ENCODE assay signal across 8 cellular contexts in genomic region chr21:31729622-31730343, GRCh38. TPM values are rescaled to one million over a fixed set of nuclear protein-coding genes. Genes with fewer than 3 reads are reported as not detected.
A peak's percentile ranks its signal among the peaks of the same experiment; 100 is the strongest.
DNase-seq lines count a peak whose midpoint lies in the region; ATAC-seq and TF ChIP-seq lines count a peak whose summit lies in the region.

No MANE protein-coding gene starts in this region.

- H3K36me3 ChIP-seq in A673 (ENCODE audit: insufficient read depth, low read length, poor library complexity, severe bottlenecking) (no peaks in the 10 kb centered on the region), mammary epithelial cell (ENCODE audit: insufficient read depth, low read length) (no peaks in the 10 kb centered on the region)

- no peak overlapping the region for H3K4ac ChIP-seq in H9 (ENCODE audit: low read depth, low read length)

- no peak overlapping the region for H3K18ac ChIP-seq in H9 (ENCODE audit: insufficient read length, low read depth, low read length)

- H2BK20ac ChIP-seq in H9 (ENCODE audit: low read depth, low read length, poor library complexity, severe bottlenecking), result no peak overlapping the region

- no peak overlapping the region for H3K23ac ChIP-seq in H9 (ENCODE audit: insufficient read length, low read depth, low read length)

- WGBS in H9 (ENCODE audit: extremely low coverage, insufficient read length, low lambda C conversion rate), result 100% methylated on average over 1 of the region's 4 CpGs
- WGBS in mammary epithelial cell (ENCODE audit: low coverage, missing lambda C conversion rate), result 58% methylated on average over 4 of the region's 4 CpGs

- H3K9me3 ChIP-seq in A673 (ENCODE audit: low read depth, low read length, poor library complexity, severe bottlenecking) (no peaks in the 10 kb centered on the region), H9 (ENCODE audit: control insufficient read depth, low read depth, low read length) (no peaks in the 10 kb centered on the region), mammary epithelial cell (replicated peaks; ENCODE audit: insufficient read depth, low read length) (no peaks in the 10 kb centered on the region)

- H2BK12ac ChIP-seq in H9 (ENCODE audit: insufficient read length, low read depth, low read length), result no peak overlapping the region

- intact Hi-C loops in A673 (cut with micrococcal nuclease; ENCODE audit: unreplicated experiment) (no loop called here), mammary epithelial cell (cut with micrococcal nuclease) (loop anchor here (2.0 to 5.0 kb wide), 2 partner anchors 15 to 377 kb away; no protein-coding TSS in a partner anchor)

- no peak overlapping the region for H2BK5ac ChIP-seq in H9 (ENCODE audit: insufficient read length, low read length)

- ATAC-seq in GM18519 (IDR thresholded peaks at IDR 0.05; ENCODE audit: low FRiP score, unreplicated experiment), result no peak

- H2AK5ac ChIP-seq in H9 (ENCODE audit: insufficient read length, low read length), result no peak overlapping the region

- H3K4me2 ChIP-seq in H9 (ENCODE audit: insufficient read depth, insufficient read length, low read length) (peak overlapping the region; percentile 96), mammary epithelial cell (ENCODE audit: insufficient read depth, low read depth, low read length) (peak overlapping the region; percentile 87)

- H3K4me1 Mint-ChIP-seq in H9 (peaks cover 14% of the 10 kb centered on the region in 2 experiments), mesothelial cell of epicardium (peaks cover 16% of the 10 kb centered on the region)

- H2BK120ac ChIP-seq in H9 (ENCODE audit: low read depth, low read length, poor library complexity, severe bottlenecking), result no peak overlapping the region

- H3K27me3 Mint-ChIP-seq in H9 (ENCODE audit: low read depth), result no peaks in the 10 kb centered on the region
- H3K27me3 Mint-ChIP-seq in mesothelial cell of epicardium (ENCODE audit: low read depth), result no peaks in the 10 kb centered on the region

- in situ Hi-C loops in mammary epithelial cell (cut with MboI; ENCODE audit: low sequenced_read_pairs in 2 of 2), result no loop called here

- H3K36me3 Mint-ChIP-seq in H9 (ENCODE audit: insufficient read depth in 1 of 3, low read depth in 3 of 3) (peaks cover 0 to 11% (median 9%) of the 10 kb centered on the region in 3 experiments; a peak in 4 of 7 replicates), mesothelial cell of epicardium (no peaks in the 10 kb centered on the region)

- H3K9me3 Mint-ChIP-seq in H9, result no peaks in the 10 kb centered on the region
- no peaks in the 10 kb centered on the region for H3K9me3 Mint-ChIP-seq in mesothelial cell of epicardium

- no peak overlapping the region for H3K56ac ChIP-seq in H9 (ENCODE audit: insufficient read length, low read depth, low read length)

- H4K8ac ChIP-seq in H9 (replicated peaks; ENCODE audit: insufficient read length, low read depth, low read length), result no peak overlapping the region

- H2AFZ ChIP-seq in H9 (ENCODE audit: low read length) (no peak overlapping the region), mammary epithelial cell (ENCODE audit: low read depth, low read length) (no peak overlapping the region)

- no peak overlapping the region for H3K27ac Mint-ChIP-seq in H9
- peak overlapping the region; percentile 39 for H3K27ac Mint-ChIP-seq in mesothelial cell of epicardium

- no peak overlapping the region for H4K5ac ChIP-seq in H9 (ENCODE audit: insufficient read length, low read depth, low read length)

- no peak overlapping the region for H4K91ac ChIP-seq in H9 (ENCODE audit: insufficient read length, low read depth, low read length)

- peak overlapping the region; percentile 18 for H3K9ac ChIP-seq in H9 (ENCODE audit: extremely low read depth, insufficient read length, low read length)
- peak overlapping the region; percentile 89 for H3K9ac ChIP-seq in mammary epithelial cell (ENCODE audit: insufficient read depth, low read length)

- H2BK15ac ChIP-seq in H9 (ENCODE audit: low read depth, low read length), result no peak overlapping the region

- POLR2A ChIA-PET in A673 (lab: Charles Lee; ENCODE audit: low non-redundant PET), result no interaction called here

- TF ChIP-seq CTCF in A673 (conservative IDR thresholded peaks at IDR 0.05; ENCODE audit: low read depth, low read length) (no peak), H9 (conservative IDR thresholded peaks at IDR 0.05) (no peak), mammary epithelial cell (conservative IDR thresholded peaks at IDR 0.05 in 1 of 2, IDR thresholded peaks at IDR 0.05 in 1 of 2; ENCODE audit: extremely low read depth in 1 of 2, insufficient read depth in 1 of 2, low read depth in 1 of 2, low read length in 2 of 2) (no peak), mesothelial cell of epicardium (IDR thresholded peaks at IDR 0.05; ENCODE audit: unreplicated experiment) (no peak)

- H3K4me3 ChIP-seq in A673 (ENCODE audit: low read depth, low read length, poor library complexity, severe bottlenecking) (peak overlapping the region; percentile 98), mammary epithelial cell (replicated peaks in 1 of 3; ENCODE audit: insufficient read depth in 1 of 3, low read depth in 2 of 3, low read length in 3 of 3) (peak overlapping the region; percentile 81 to 94 (median 84))

- H3T11ph ChIP-seq in H9 (ENCODE audit: low read length), result no peak overlapping the region

- peak overlapping the region; percentile 97 for H3K27ac ChIP-seq in A673 (ENCODE audit: low read depth, low read length, poor library complexity, severe bottlenecking)
- peak overlapping the region; percentile 41 for H3K27ac ChIP-seq in H9 (ENCODE audit: insufficient read length, low read depth, low read length)
- no peak overlapping the region for H3K27ac ChIP-seq in mammary epithelial cell (ENCODE audit: insufficient read depth, low read depth, low read length)

- H3K27me3 ChIP-seq in A673 (replicated peaks; ENCODE audit: insufficient read depth, low read depth, low read length, poor library complexity), result no peaks in the 10 kb centered on the region
- no peaks in the 10 kb centered on the region for H3K27me3 ChIP-seq in H9 (ENCODE audit: insufficient read depth, low read length)
- H3K27me3 ChIP-seq in mammary epithelial cell (ENCODE audit: insufficient read depth, low read length), result no peaks in the 10 kb centered on the region

- no peaks in the 10 kb centered on the region for H4K20me1 ChIP-seq in H9 (ENCODE audit: control insufficient read depth, insufficient read depth, insufficient read length)
- H4K20me1 ChIP-seq in mammary epithelial cell (ENCODE audit: insufficient read depth, low read length), result peaks cover 15% of the 10 kb centered on the region

- CTCF ChIA-PET in A673 (lab: Charles Lee) (no interaction called here), mammary epithelial cell (lab: Charles Lee; ENCODE audit: low non-redundant PET) (no interaction called here)

- no peak overlapping the region; a peak in 1 of 5 replicates for H3K4me3 Mint-ChIP-seq in H9
- peak overlapping the region; percentile 83 for H3K4me3 Mint-ChIP-seq in mesothelial cell of epicardium

- BruUV-seq in A673 (replicated peaks; lab: Mats Ljungman, UMichigan) (TSS peak; percentile 47), mammary epithelial cell (replicated peaks; lab: Mats Ljungman, UMichigan) (TSS peak; percentile 34)

- H3K79me2 ChIP-seq in H9 (ENCODE audit: insufficient read depth, low read length), result peaks cover 47% of the 10 kb centered on the region
- peaks cover 73% of the 10 kb centered on the region for H3K79me2 ChIP-seq in mammary epithelial cell (ENCODE audit: insufficient read depth, low read length)

- H3K4me1 ChIP-seq in A673 (ENCODE audit: insufficient read depth, low read length, poor library complexity, severe bottlenecking) (peaks cover 28% of the 10 kb centered on the region), H9 (ENCODE audit: insufficient read depth, low read length) (peaks cover 3% of the 10 kb centered on the region; the same call in 1 of the 2 replicates), mammary epithelial cell (ENCODE audit: insufficient read depth, low read length) (peaks cover 27% of the 10 kb centered on the region)

- dilution Hi-C loops in mammary epithelial cell (cut with HindIII; ENCODE audit: low sequenced_read_pairs), result no loop called here

- no peak overlapping the region for H3K14ac ChIP-seq in H9 (ENCODE audit: insufficient read depth, low read length)

- H3K23me2 ChIP-seq in H9 (ENCODE audit: insufficient read length, low read depth, low read length, poor library complexity, severe bottlenecking), result peaks cover 9% of the 10 kb centered on the region

- no peaks in the 10 kb centered on the region for H3K79me1 ChIP-seq in H9 (ENCODE audit: insufficient read depth, low read depth, low read length, poor library complexity, severe bottlenecking)

- DNase-seq in A673 (ENCODE audit: low spot score), result no peak
- no peak for DNase-seq in H9
- no peak for DNase-seq in mammary epithelial cell
- DNase-seq in mesothelial cell of epicardium (ENCODE audit: low spot score in 2 of 2, unreplicated experiment in 2 of 2), result no peak
- no peak for DNase-seq in NCI-H1930 (lab: John Stamatoyannopoulos, UW)
- DNase-seq in middle frontal gyrus (ENCODE audit: extremely low spot score, low spot score), result no peak
- no peak for DNase-seq in GM19240 (ENCODE audit: insufficient read length, low spot score)

RNA-seq across cellular contexts. Expression of gene SCAF4, which starts 2.1 kb away (rescaled TPM):
- 57.0 and 58.0 TPM in 2 replicates for total RNA-seq in A673 (2021)
- total RNA-seq in H9 (2021), result 69.1 and 76.8 TPM in 2 replicates
- 10 to 100 TPM in 1 of 2 donors, 1 to 10 TPM in 1; 9.5 to 34.8 TPM for total RNA-seq in mammary epithelial cell
- polyA plus RNA-seq in mammary epithelial cell, result 9.6 TPM
- 29.8 TPM for polyA minus RNA-seq in mammary epithelial cell
- total RNA-seq in mesothelial cell of epicardium, result 55.6 to 58.9 TPM (median 57.4 TPM) in 3 replicates
